ENCODE assay signal across 8 cellular contexts in genomic region chr2:231786177-231786916, GRCh38. TPM values are rescaled to one million over a fixed set of nuclear protein-coding genes. Genes with fewer than 3 reads are reported as not detected.
DNase-seq lines count a peak whose midpoint lies in the region; ATAC-seq and TF ChIP-seq lines count a peak whose summit lies in the region.

TSS of gene COPS7B (plus strand) at chr2:231786445. CDS start at chr2:231788571, 2,126 bp downstream.

- peak within 1 kb of the TSS; percentile 95 for H3K4me3 Mint-ChIP-seq in activated T-cell treated with anti-CD3 and anti-CD28 coated beads, Interleukin-2, amount 50 U/mL, for 24 hours

- peak within 1 kb of the TSS; percentile 59 to 89 for H3K4me3 ChIP-seq in muscle layer of colon (ENCODE audit: low read depth in 1 of 2, low read length in 2 of 2)

- no peak; the same call in 1 of the 2 replicates for TF ChIP-seq EP300 in Ishikawa (IDR thresholded peaks at IDR 0.05; ENCODE audit: borderline replicate concordance)

- H3K27ac ChIP-seq in muscle layer of colon (ENCODE audit: low read depth, low read length) = peak within 1 kb of the TSS; percentile 64

- H3K27me3 Mint-ChIP-seq in activated T-cell treated with anti-CD3 and anti-CD28 coated beads, Interleukin-2, amount 50 U/mL, for 24 hours = no peaks in the 10 kb centered on the region

- peaks cover 52% of the 10 kb centered on the region for H3K36me3 Mint-ChIP-seq in activated T-cell treated with anti-CD3 and anti-CD28 coated beads, Interleukin-2, amount 50 U/mL, for 24 hours (ENCODE audit: low read depth)

- H3K36me3 ChIP-seq in muscle layer of colon (ENCODE audit: insufficient read depth, low read length) = peaks cover 10% of the 10 kb centered on the region

- peaks cover 45% of the 10 kb centered on the region for H3K4me1 ChIP-seq in muscle layer of colon (ENCODE audit: insufficient read depth, low read length)

- DNase-seq in D341Med (ENCODE audit: low spot score) = peak; percentile 85
- peak; percentile 90 for DNase-seq in activated T-cell treated with anti-CD3 and anti-CD28 coated beads, Interleukin-2, amount 50 U/mL, for 24 hours
- peak; percentile 76 for DNase-seq in stimulated activated CD8-positive, alpha-beta memory T cell treated with anti-CD3 and anti-CD28 coated beads, Interleukin-7, amount 100 ng/mL, for 24 hours (ENCODE audit: low read depth)

- peaks cover 74% of the 10 kb centered on the region for H3K4me1 Mint-ChIP-seq in activated T-cell treated with anti-CD3 and anti-CD28 coated beads, Interleukin-2, amount 50 U/mL, for 24 hours (ENCODE audit: low read depth)

- H3K27me3 ChIP-seq in muscle layer of colon (ENCODE audit: control insufficient read depth in 1 of 2, insufficient read depth in 2 of 2, low read length in 2 of 2) = no peaks in the 10 kb centered on the region

- peak within 1 kb of the TSS; percentile 73 for H3K9ac ChIP-seq in muscle layer of colon (ENCODE audit: low read length)

- TF ChIP-seq RAD21 in Ishikawa (IDR thresholded peaks at IDR 0.05; ENCODE audit: low read depth) = peak; percentile 29; the same call in 1 of the 2 replicates

- H3K27ac Mint-ChIP-seq in activated T-cell treated with anti-CD3 and anti-CD28 coated beads, Interleukin-2, amount 50 U/mL, for 24 hours = peak within 1 kb of the TSS; percentile 85

- ATAC-seq in GM21515 (IDR thresholded peaks at IDR 0.05; ENCODE audit: unreplicated experiment) (peak; percentile 63), esophagus mucosa (peak; percentile 60)

- no peaks in the 10 kb centered on the region for H3K9me3 ChIP-seq in muscle layer of colon (ENCODE audit: low read length)

- no peaks in the 10 kb centered on the region for H3K9me3 Mint-ChIP-seq in activated T-cell treated with anti-CD3 and anti-CD28 coated beads, Interleukin-2, amount 50 U/mL, for 24 hours

TF ChIP-seq in Ishikawa, 13 proteins besides CTCF, POLR2A, EP300 and RAD21:
- TF ChIP-seq TEAD4 (IDR thresholded peaks at IDR 0.05) (peak; percentile 83), TCF12 (IDR thresholded peaks at IDR 0.05; ENCODE audit: low read depth) (peak; percentile 90), FOXM1 (IDR thresholded peaks at IDR 0.05; ENCODE audit: borderline replicate concordance, low read depth) (0 out of 2 replicates have a peak, but pooled peaks have one; percentile 26), YY1 (IDR thresholded peaks at IDR 0.05; ENCODE audit: low read depth) (peak; percentile 93), MAX (IDR thresholded peaks at IDR 0.05) (peak; percentile 74; the same call in 1 of the 2 replicates), CREB1 (IDR thresholded peaks at IDR 0.05; ENCODE audit: low read depth) (0 out of 2 replicates have a peak, but pooled peaks have one; percentile 26), TAF1 (IDR thresholded peaks at IDR 0.05; ENCODE audit: low read depth) (peak; percentile 98), NFIC (IDR thresholded peaks at IDR 0.05) (peak; percentile 43; the same call in 1 of the 2 replicates), USF1 (IDR thresholded peaks at IDR 0.05) (peak; percentile 76), CEBPB (IDR thresholded peaks at IDR 0.05) (no peak), REST (IDR thresholded peaks at IDR 0.05; ENCODE audit: low read depth) (no peak), ZBTB7A (IDR thresholded peaks at IDR 0.05; ENCODE audit: low read depth) (no peak), EGR1 (IDR thresholded peaks at IDR 0.05) (peak; percentile 53; the same call in 1 of the 2 replicates)

TF ChIP-seq in PFSK-1, 5 proteins besides CTCF, POLR2A, EP300 and RAD21:
- TF ChIP-seq REST (IDR thresholded peaks at IDR 0.05; ENCODE audit: insufficient read depth in 1 of 2, low read depth in 2 of 2, low read length in 2 of 2) = peak in 1 of 2 experiments; percentile 56; a peak in 1 of 4 replicates
- TF ChIP-seq POLR2AphosphoS5 (IDR thresholded peaks at IDR 0.05; ENCODE audit: low read depth, low read length) = no peak; the same call in 1 of the 2 replicates
- peak; percentile 92; the same call in 1 of the 2 replicates for TF ChIP-seq TAF1 (IDR thresholded peaks at IDR 0.05; ENCODE audit: borderline replicate concordance, insufficient read depth, low read length)
- peak; percentile 93 for TF ChIP-seq FOXP2 (optimal IDR thresholded peaks at IDR 0.05; ENCODE audit: borderline replicate concordance, extremely low read depth, extremely low read length, insufficient read depth)
- TF ChIP-seq SIN3A (IDR thresholded peaks at IDR 0.05; ENCODE audit: borderline replicate concordance, insufficient read depth, low read length) = peak; percentile 66; the same call in 1 of the 2 replicates

RNA-seq across cellular contexts. Expression of gene COPS7B, which starts in this region (rescaled TPM):
- polyA plus RNA-seq in PFSK-1 (2012; ENCODE audit: insufficient read length, low read depth) = 36.1 TPM
- total RNA-seq in esophagus mucosa = 16.8 TPM

Comparison
In these comparisons a context has a peak if more than half of its experiments do, and no peak if none do; other contexts are left out.
1. Peak in every context shown above with its lines: DNase-seq, ATAC-seq, H3K4me3 ChIP-seq and H3K27ac ChIP-seq.